17 cellular contexts compared by ENCODE assay signal in genomic region chr7:2288503-2288902, GRCh38. TPM values are rescaled to one million over a fixed set of nuclear protein-coding genes. Genes with fewer than 3 reads are reported as not detected.
DNase-seq lines count a peak whose midpoint lies in the region; ATAC-seq and TF ChIP-seq lines count a peak whose summit lies in the region.
"Had no signal": no experiment of that assay in that cellular context is flagged by ENCODE, and none has a peak within 500 bp of the region (broad histone marks: within the 10 kb centered on the region; RNA-seq: fewer than 3 reads in every experiment).

No MANE protein-coding gene starts in this region.

- DNase-seq in germinal center (ENCODE audit: low spot score) (peak; percentile 70), gastrocnemius medialis (no peak), GM20000 (ENCODE audit: low spot score) (no peak), Kasumi-1 (lab: John Stamatoyannopoulos, UW) (no peak)
- DNase-seq in T-helper 2 cell treated with Interferon-gamma antibody and Interleukin-4, amounts not matched to agents 5 μg/mL and 100 μg/mL, for 36 hours (ENCODE audit: low spot score), result no peak
- DNase-seq: activated naive CD4-positive, alpha-beta T cell treated with anti-CD3 and anti-CD28 coated beads, Interleukin-2, amount 50 U/mL, for 16 hours; head of caudate nucleus; MG63; PC-9 had no signal

- no peak overlapping the region for H3K4me3 Mint-ChIP-seq in T-helper 2 cell treated with Interferon-gamma antibody and Interleukin-4, amounts not matched to agents 5 μg/mL and 100 μg/mL, for 36 hours
- H3K4me3 Mint-ChIP-seq: CD14-positive monocyte; T-helper 1 cell treated with Interleukin-12 subunit alpha and Interleukin-12 subunit beta and Interleukin-4 antibody, amounts not matched to agents 30 μg/mL and 1 μg/mL, for 36 hours had no signal

- no peaks in the 10 kb centered on the region for H3K9me3 ChIP-seq in gastrocnemius medialis
- H3K9me3 ChIP-seq: left lung, MG63, thoracic aorta had no signal

- TF ChIP-seq CTCF in gastrocnemius medialis (IDR thresholded peaks at IDR 0.05 in 4 of 5, conservative IDR thresholded peaks at IDR 0.05 in 1 of 5), result no peak
- no peak for TF ChIP-seq CTCF in GM20000 (IDR thresholded peaks at IDR 0.05; ENCODE audit: extremely low read depth, missing control alignments)

- ATAC-seq in GM18511 (IDR thresholded peaks at IDR 0.05; ENCODE audit: unreplicated experiment), result peak; percentile 79
- peak; percentile 81 for ATAC-seq in GM21447 (IDR thresholded peaks at IDR 0.05; ENCODE audit: unreplicated experiment)
- peak; percentile 67 for ATAC-seq in HG03064 (IDR thresholded peaks at IDR 0.05; ENCODE audit: low read depth, unreplicated experiment)
- no peak for ATAC-seq in gastrocnemius medialis
- ATAC-seq: left lung had no signal

- intact Hi-C loops in gastrocnemius medialis (cut with DNase I; ENCODE audit: low total_unique reads), result no loop called here

- in situ Hi-C loops in gastrocnemius medialis (cut with MboI; ENCODE audit: low sequenced_read_pairs in 4 of 4), result no loop called here

- no peak overlapping the region for H3K27ac ChIP-seq in gastrocnemius medialis
- H3K27ac ChIP-seq: cardiac muscle cell, left lung, PC-9, thoracic aorta had no signal

- no peaks in the 10 kb centered on the region for H3K4me1 ChIP-seq in gastrocnemius medialis
- H3K4me1 ChIP-seq: left lung had no signal

- H3K27me3 ChIP-seq in gastrocnemius medialis, result no peaks in the 10 kb centered on the region
- H3K27me3 ChIP-seq: cardiac muscle cell, left lung, MG63 had no signal

- no peak for TF ChIP-seq POLR2A in gastrocnemius medialis (IDR thresholded peaks at IDR 0.05)

- no peaks in the 10 kb centered on the region for H3K36me3 Mint-ChIP-seq in T-helper 2 cell treated with Interferon-gamma antibody and Interleukin-4, amounts not matched to agents 5 μg/mL and 100 μg/mL, for 36 hours (ENCODE audit: low read depth)

- H3K27ac Mint-ChIP-seq in T-helper 2 cell treated with Interferon-gamma antibody and Interleukin-4, amounts not matched to agents 5 μg/mL and 100 μg/mL, for 36 hours, result no peak overlapping the region
- H3K27ac Mint-ChIP-seq: T-helper 1 cell treated with Interleukin-12 subunit alpha and Interleukin-12 subunit beta and Interleukin-4 antibody, amounts not matched to agents 30 μg/mL and 1 μg/mL, for 36 hours had no signal

- no peaks in the 10 kb centered on the region for H3K27me3 Mint-ChIP-seq in T-helper 2 cell treated with Interferon-gamma antibody and Interleukin-4, amounts not matched to agents 5 μg/mL and 100 μg/mL, for 36 hours (ENCODE audit: low read depth)

- H3K4me3 ChIP-seq in gastrocnemius medialis, result no peak overlapping the region
- H3K4me3 ChIP-seq: cardiac muscle cell, left lung, MG63, PC-9, thoracic aorta had no signal

- no peaks in the 10 kb centered on the region for H3K4me1 Mint-ChIP-seq in T-helper 2 cell treated with Interferon-gamma antibody and Interleukin-4, amounts not matched to agents 5 μg/mL and 100 μg/mL, for 36 hours (ENCODE audit: low read depth)
- H3K4me1 Mint-ChIP-seq: CD14-positive monocyte had no signal

- no peaks in the 10 kb centered on the region for H3K9me3 Mint-ChIP-seq in T-helper 2 cell treated with Interferon-gamma antibody and Interleukin-4, amounts not matched to agents 5 μg/mL and 100 μg/mL, for 36 hours
- H3K9me3 Mint-ChIP-seq: T-helper 1 cell treated with Interleukin-12 subunit alpha and Interleukin-12 subunit beta and Interleukin-4 antibody, amounts not matched to agents 30 μg/mL and 1 μg/mL, for 36 hours had no signal

- H3K36me3 ChIP-seq in gastrocnemius medialis, result no peaks in the 10 kb centered on the region
- H3K36me3 ChIP-seq: cardiac muscle cell, MG63, thoracic aorta had no signal

RNA-seq across cellular contexts. Expression of gene SNX8, which starts 25.7 kb away (rescaled TPM):
- total RNA-seq in gastrocnemius medialis, result 10 to 100 TPM in 3 of 4 donors, 1 to 10 TPM in 1; 6.4 to 28.1 (median 24.8) TPM

RNA-seq across cellular contexts. Expression of gene NUDT1, which starts 46.5 kb away (rescaled TPM):
- 10 to 100 TPM; 14.7 to 22.5 (median 18.1) TPM for total RNA-seq in gastrocnemius medialis

RNA-seq across cellular contexts. Expression of gene MRM2, which starts 46.5 kb away (rescaled TPM):
- 10 to 100 TPM; 14.1 to 41.7 (median 16.9) TPM for total RNA-seq in gastrocnemius medialis

RNA-seq across cellular contexts. Expression of gene MAD1L1, which starts 55.8 kb away (rescaled TPM):
- 10 to 100 TPM; 19.7 to 32.4 (median 22.7) TPM for total RNA-seq in gastrocnemius medialis

Comparison
In these comparisons a context has a peak if more than half of its experiments do, and no peak if none do; other contexts are left out.
1. ATAC-seq: peak in GM18511 (single experiment), GM21447 (single experiment) and HG03064 (single experiment); none in gastrocnemius medialis (0 of 2).